Comparison of ENCODE assay signal across 1 cellular context in genomic region chr5:98576275-98576674, GRCh38.
TF ChIP-seq lines count a peak whose summit lies in the region.

No MANE protein-coding gene starts in this region.

TF ChIP-seq in HepG2, 621 proteins besides CTCF, POLR2A, EP300 and RAD21 (continued from another document):
- TF ChIP-seq ZNF496 (CRISPR knock-in tag; IDR thresholded peaks at IDR 0.05; ENCODE audit: insufficient replicate concordance) = no peak
- no peak for TF ChIP-seq RBM22 (optimal IDR thresholded peaks at IDR 0.05; ENCODE audit: low read length)
- TF ChIP-seq ZFP36L1 (CRISPR knock-in tag; IDR thresholded peaks at IDR 0.05) = no peak
- TF ChIP-seq ZSCAN12 (CRISPR knock-in tag; IDR thresholded peaks at IDR 0.05) = no peak
- TF ChIP-seq ZNF12 (CRISPR knock-in tag; IDR thresholded peaks at IDR 0.05) = no peak
TF ChIP-seq in HepG2: peak in this region for 0.
